12 cellular contexts compared by ENCODE assay signal in the genomic region with DNA sequence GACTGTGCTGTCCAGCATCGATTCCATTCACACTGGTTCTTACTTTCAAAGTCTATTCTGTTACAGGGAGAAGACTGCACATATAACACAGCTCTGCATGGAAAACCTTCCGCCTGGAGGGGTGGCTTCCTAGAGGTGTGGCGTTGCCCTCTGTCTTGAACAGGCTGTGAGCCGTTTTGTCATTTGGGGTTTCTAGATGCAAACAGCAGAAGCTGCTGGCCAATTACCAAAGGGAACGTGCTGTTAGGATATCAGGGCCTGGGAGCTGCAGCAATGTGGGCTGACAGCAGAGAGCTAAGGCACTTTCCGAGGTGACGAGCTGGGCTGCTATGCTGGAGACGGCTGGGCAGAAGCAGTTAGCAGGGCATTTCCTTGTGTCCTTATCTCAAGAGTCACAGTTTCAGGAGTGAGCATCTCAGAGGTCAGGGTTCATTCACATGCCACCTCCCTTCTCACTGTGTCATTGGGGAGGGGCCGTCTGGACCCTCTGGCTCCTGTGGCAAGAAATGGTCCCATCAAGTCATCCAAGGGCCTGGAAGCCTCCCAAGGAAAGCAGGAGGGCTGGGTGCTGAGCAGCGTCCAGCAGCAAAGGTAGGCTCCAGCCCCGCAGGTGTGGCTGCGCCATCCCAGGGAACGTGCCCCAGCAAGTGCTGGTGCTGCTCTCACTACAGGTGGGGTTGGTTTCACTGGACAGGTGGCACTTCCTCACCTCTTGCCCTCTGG.
"Had no signal": no experiment of that assay in that cellular context is flagged by ENCODE, and none has a peak within 500 bp of the region (broad histone marks: within the 10 kb centered on the region; RNA-seq: fewer than 3 reads in every experiment).

No MANE protein-coding gene starts in this region.

- H3K4me3 Mint-ChIP-seq: natural killer cell treated with Interleukin-12 subunit alpha and Interleukin-12 subunit beta and Interleukin-15 and Interleukin-18, amount 100 ng/mL, for 72 hours; T-helper 17 cell had no signal

- H3K27ac ChIP-seq: adrenal gland, body of pancreas, skin epidermis, tibial artery had no signal

- ATAC-seq: body of pancreas, left colon, T-helper 17 cell had no signal

- H3K36me3 ChIP-seq: adrenal gland, tibial artery had no signal

- H3K27ac Mint-ChIP-seq: natural killer cell treated with Interleukin-12 subunit alpha and Interleukin-12 subunit beta and Interleukin-15 and Interleukin-18, amount 100 ng/mL, for 72 hours; T-helper 17 cell had no signal

- DNase-seq: activated CD4-positive, alpha-beta T cell treated with anti-CD3 and anti-CD28 coated beads for 1 hour; activated CD4-positive, alpha-beta T cell treated with anti-CD3 and anti-CD28 coated beads, Interleukin-2, amount 50 U/mL, for 48 hours; activated naive CD4-positive, alpha-beta T cell treated with anti-CD3 and anti-CD28 coated beads, Interleukin-2, amount 50 U/mL, for 16 hours; body of pancreas; dermis blood vessel endothelial cell; SIG-M5; T-helper 17 cell had no signal

- H3K4me1 ChIP-seq: adrenal gland, body of pancreas, tibial artery had no signal

- H3K4me3 ChIP-seq: adrenal gland, body of pancreas, skin epidermis, tibial artery had no signal

- H3K27me3 ChIP-seq: adrenal gland, body of pancreas had no signal

- H3K36me3 Mint-ChIP-seq: natural killer cell treated with Interleukin-12 subunit alpha and Interleukin-12 subunit beta and Interleukin-15 and Interleukin-18, amount 100 ng/mL, for 72 hours had no signal

- H3K9me3 ChIP-seq: adrenal gland, body of pancreas, tibial artery had no signal

- H3K9me3 Mint-ChIP-seq: natural killer cell treated with Interleukin-12 subunit alpha and Interleukin-12 subunit beta and Interleukin-15 and Interleukin-18, amount 100 ng/mL, for 72 hours had no signal
